Comparison of ENCODE assay signal across 8 cellular contexts in genomic region chr9:129836342-129837007, GRCh38. TPM values are rescaled to one million over a fixed set of nuclear protein-coding genes. Genes with fewer than 3 reads are reported as not detected.
A peak's percentile ranks its signal among the peaks of the same experiment; 100 is the strongest.
DNase-seq lines count a peak whose midpoint lies in the region; ATAC-seq and TF ChIP-seq lines count a peak whose summit lies in the region.

No MANE protein-coding gene starts in this region.

- peak overlapping the region; percentile 94 to 98 (median 98) for H3K4me3 Mint-ChIP-seq in CD4-positive, alpha-beta memory T cell

- no peak overlapping the region for H3K4ac ChIP-seq in mesendoderm (ENCODE audit: low read depth, low read length)

- H3K23ac ChIP-seq in mesendoderm (ENCODE audit: low read length) = no peak overlapping the region

- H3K27ac Mint-ChIP-seq in CD4-positive, alpha-beta memory T cell = peak overlapping the region; percentile 95 to 98 (median 97)

- no peak overlapping the region for H4K8ac ChIP-seq in mesendoderm (ENCODE audit: low read depth, low read length)

- H3K9ac ChIP-seq in NT2/D1 (ENCODE audit: insufficient read length, low read depth) = peak overlapping the region; percentile 73
- H3K9ac ChIP-seq in mesendoderm (ENCODE audit: low read length) = peak overlapping the region; percentile 80

- H2AK5ac ChIP-seq in mesendoderm (ENCODE audit: low read length) = no peak overlapping the region

- H3K4me1 ChIP-seq in CD4-positive, alpha-beta memory T cell (ENCODE audit: insufficient read depth, low read length) = peaks cover 70% of the 10 kb centered on the region
- H3K4me1 ChIP-seq in NT2/D1 (ENCODE audit: insufficient read depth, insufficient read length) (peaks cover 17% of the 10 kb centered on the region), mesendoderm (ENCODE audit: control insufficient read depth, low read depth, low read length) (no peaks in the 10 kb centered on the region), thyroid gland (peaks cover 19 to 45% of the 10 kb centered on the region in 2 donors)

- no peak overlapping the region for H2BK120ac ChIP-seq in mesendoderm (ENCODE audit: low read depth, low read length)

- H3K9me3 ChIP-seq in CD4-positive, alpha-beta memory T cell (ENCODE audit: control insufficient read depth in 1 of 2, low read length in 2 of 2) = no peaks in the 10 kb centered on the region
- H3K9me3 ChIP-seq in NT2/D1 (ENCODE audit: insufficient read depth, low read length) = no peaks in the 10 kb centered on the region
- H3K9me3 ChIP-seq in thyroid gland = no peaks in the 10 kb centered on the region

- intact Hi-C loops in CD4-positive, alpha-beta memory T cell (cut with micrococcal nuclease) = loop anchor here (5.0 kb wide), 1 partner anchor 126 kb away; no protein-coding TSS in a partner anchor
- intact Hi-C loops in thyroid gland (cut with DNase I) = no loop called here

- H3K4me2 ChIP-seq in mesendoderm (ENCODE audit: low read length) = peak overlapping the region; percentile 63

- no peaks in the 10 kb centered on the region for H3K27me3 ChIP-seq in CD4-positive, alpha-beta memory T cell (ENCODE audit: insufficient read depth, low read length)
- H3K27me3 ChIP-seq in NT2/D1 (ENCODE audit: insufficient read depth, insufficient read length) (peaks cover 3% of the 10 kb centered on the region), mesendoderm (ENCODE audit: insufficient read depth, low read length, poor library complexity) (no peaks in the 10 kb centered on the region), thyroid gland (no peaks in the 10 kb centered on the region)

- in situ Hi-C loops in astrocyte of the cerebellum (cut with HindIII; ENCODE audit: low sequenced_read_pairs) = loop anchor here (25.0 kb wide), 1 partner anchor 251 kb away; no protein-coding TSS in a partner anchor

- H3K79me2 ChIP-seq in mesendoderm (ENCODE audit: control insufficient read depth, insufficient read depth, low read length) = peaks cover 4% of the 10 kb centered on the region

- H3K56ac ChIP-seq in mesendoderm (ENCODE audit: low read length) = peak overlapping the region; percentile 84

- no peak overlapping the region for H2BK15ac ChIP-seq in mesendoderm (replicated peaks; ENCODE audit: low read depth)

- no peak for ATAC-seq in GM19328 (IDR thresholded peaks at IDR 0.05; ENCODE audit: unreplicated experiment)
- no peak for ATAC-seq in GM21786 (IDR thresholded peaks at IDR 0.05; ENCODE audit: unreplicated experiment)

- H4K5ac ChIP-seq in mesendoderm (ENCODE audit: low read length) = no peak overlapping the region

- TF ChIP-seq CTCF in astrocyte of the cerebellum (IDR thresholded peaks at IDR 0.05; ENCODE audit: low read depth, low read length, missing control alignments) = no peak
- TF ChIP-seq CTCF in thyroid gland (IDR thresholded peaks at IDR 0.05) = no peak

- no peak for TF ChIP-seq POLR2A in thyroid gland (IDR thresholded peaks at IDR 0.05)

- peaks cover 5% of the 10 kb centered on the region for H3K79me1 ChIP-seq in mesendoderm (ENCODE audit: low read length)

- H2BK5ac ChIP-seq in mesendoderm (ENCODE audit: low read length) = no peak overlapping the region

- DNase-seq in CD4-positive, alpha-beta memory T cell = peak; percentile 19 to 78 (median 26)
- no peak for DNase-seq in NT2/D1 (ENCODE audit: low read depth, low spot score)
- no peak for DNase-seq in astrocyte of the cerebellum (ENCODE audit: low read depth)
- no peak for DNase-seq in mesendoderm
- no peak for DNase-seq in thyroid gland
- no peak for DNase-seq in NCI-H128 (lab: John Stamatoyannopoulos, UW; ENCODE audit: unreplicated experiment)

- peak overlapping the region; percentile 92 for H3K27ac ChIP-seq in CD4-positive, alpha-beta memory T cell (ENCODE audit: low read depth, low read length)
- no peak overlapping the region for H3K27ac ChIP-seq in mesendoderm (ENCODE audit: low read depth, low read length)
- peak overlapping the region in 2 of 3 donors; percentile 81 to 86 for H3K27ac ChIP-seq in thyroid gland

- H3K4me3 ChIP-seq in CD4-positive, alpha-beta memory T cell (ENCODE audit: low read length in 2 of 2) = peak overlapping the region; percentile 76 to 98
- H3K4me3 ChIP-seq in NT2/D1 (ENCODE audit: insufficient read length, low read depth) (peak overlapping the region; percentile 61), astrocyte of the cerebellum (ENCODE audit: low read depth, low read length) (peak overlapping the region; percentile 76), mesendoderm (ENCODE audit: low read length) (no peak overlapping the region), thyroid gland (replicated peaks in 1 of 3) (peak overlapping the region in 2 of 3 donors; percentile 83 to 97)

- H3K36me3 ChIP-seq in CD4-positive, alpha-beta memory T cell (ENCODE audit: insufficient read depth, low read length) = peaks cover 24% of the 10 kb centered on the region
- H3K36me3 ChIP-seq in NT2/D1 (ENCODE audit: insufficient read depth, insufficient read length, low read length) = peaks cover 27% of the 10 kb centered on the region
- H3K36me3 ChIP-seq in mesendoderm (ENCODE audit: control insufficient read depth, insufficient read depth, low read length) = no peaks in the 10 kb centered on the region
- H3K36me3 ChIP-seq in thyroid gland = peaks cover 7 to 10% of the 10 kb centered on the region in 2 donors

- no peaks in the 10 kb centered on the region for H3K27me3 Mint-ChIP-seq in CD4-positive, alpha-beta memory T cell

- peaks cover 49 to 79% (median 65%) of the 10 kb centered on the region in 4 donors for H3K4me1 Mint-ChIP-seq in CD4-positive, alpha-beta memory T cell

- no peaks in the 10 kb centered on the region for H3K9me3 Mint-ChIP-seq in CD4-positive, alpha-beta memory T cell

- CTCF ChIA-PET in CD4-positive, alpha-beta memory T cell (lab: Charles Lee; ENCODE audit: partially characterized antibody) = interaction anchor here (0.9 to 6.2 kb wide), 5 partner anchors 29 to 406 kb away, joined by 3 to 41 read pairs (median 3); no protein-coding TSS in a partner anchor

- H3K18ac ChIP-seq in mesendoderm (ENCODE audit: low read length) = no peak overlapping the region

- WGBS in mesendoderm (ENCODE audit: extremely low coverage, insufficient coverage, low lambda C conversion rate) = no CpG with 5 or more reads among the region's 16 CpGs
- 37 to 41% methylated on average over 14 to 16 of the region's 16 CpGs for WGBS in thyroid gland, 2 donors

- POLR2A ChIA-PET in CD4-positive, alpha-beta memory T cell (lab: Charles Lee; ENCODE audit: partially characterized antibody) = interaction anchor here (1.0 to 10.4 kb wide), 13 partner anchors 9 to 203 kb away, joined by 3 to 221 read pairs (median 5); partner anchors contain the start of gene TOR1A

- H3K36me3 Mint-ChIP-seq in CD4-positive, alpha-beta memory T cell = peaks cover 17 to 61% of the 10 kb centered on the region in 2 donors

RNA-seq across cellular contexts. Expression of gene USP20, which starts 1.2 kb away (rescaled TPM):
- 100 to 1,000 TPM; 123 to 132 TPM for total RNA-seq in CD4-positive, alpha-beta memory T cell
- 10 to 100 TPM; 36.5 to 55.9 TPM for polyA plus RNA-seq in CD4-positive, alpha-beta memory T cell
- 4.6 TPM for polyA plus RNA-seq in mesendoderm (2013, experiment 1 of 2)
- polyA plus RNA-seq in mesendoderm (2013, experiment 2 of 2) = 4.3 TPM
- 10 to 100 TPM; 23.9 to 61.8 (median 52.0) TPM for total RNA-seq in thyroid gland

RNA-seq across cellular contexts. Expression of gene C9orf78, which starts 1.4 kb away (rescaled TPM):
- 10 to 100 TPM; 95.5 to 96.9 TPM for total RNA-seq in CD4-positive, alpha-beta memory T cell
- 100 to 1,000 TPM; 204 to 206 TPM for polyA plus RNA-seq in CD4-positive, alpha-beta memory T cell
- polyA plus RNA-seq in mesendoderm (2013, experiment 1 of 2) = 49.3 TPM
- 48.3 TPM for polyA plus RNA-seq in mesendoderm (2013, experiment 2 of 2)
- total RNA-seq in thyroid gland = 10 to 100 TPM; 59.4 to 89.2 (median 81.4) TPM

RNA-seq across cellular contexts. Expression of gene TOR1A, which starts 12.5 kb away (rescaled TPM):
- 10 to 100 TPM; 39.8 to 41.9 TPM for total RNA-seq in CD4-positive, alpha-beta memory T cell
- polyA plus RNA-seq in CD4-positive, alpha-beta memory T cell = 10 to 100 TPM; 66.3 to 82.5 TPM
- polyA plus RNA-seq in mesendoderm (2013, experiment 1 of 2) = 41.6 TPM
- polyA plus RNA-seq in mesendoderm (2013, experiment 2 of 2) = 40.4 TPM
- 10 to 100 TPM; 30.0 to 61.2 (median 42.8) TPM for total RNA-seq in thyroid gland

RNA-seq across cellular contexts. Expression of gene TOR1B, which starts 33.5 kb away (rescaled TPM):
- total RNA-seq in CD4-positive, alpha-beta memory T cell = 10 to 100 TPM; 29.5 to 33.0 TPM
- polyA plus RNA-seq in CD4-positive, alpha-beta memory T cell = 10 to 100 TPM; 17.5 to 24.4 TPM
- 9.3 TPM for polyA plus RNA-seq in mesendoderm (2013, experiment 1 of 2)
- polyA plus RNA-seq in mesendoderm (2013, experiment 2 of 2) = 10.5 TPM
- 10 to 100 TPM; 25.2 to 36.3 (median 29.7) TPM for total RNA-seq in thyroid gland

Comparison
In these comparisons a context has a peak if more than half of its experiments do, and no peak if none do; other contexts are left out.
1. DNase-seq: peak in CD4-positive, alpha-beta memory T cell (5 of 5); none in NT2/D1 (single experiment), astrocyte of the cerebellum (single experiment), mesendoderm (single experiment), thyroid gland (0 of 2) and NCI-H128 (single experiment).